In genomic region chr3:46349484-46350261, GRCh38 we compare ENCODE assay signal across 8 cellular contexts. TPM values are rescaled to one million over a fixed set of nuclear protein-coding genes. Genes with fewer than 3 reads are reported as not detected.
DNase-seq lines count a peak whose midpoint lies in the region; ATAC-seq and TF ChIP-seq lines count a peak whose summit lies in the region.

No MANE protein-coding gene starts in this region.

- H3K27ac ChIP-seq in transverse colon = peak overlapping the region; percentile 13 to 53 (median 38)
- no peak overlapping the region for H3K27ac ChIP-seq in gastrocnemius medialis

- in situ Hi-C loops in transverse colon (cut with MboI; ENCODE audit: low pct_ligation_motif_present in 1 of 4, low pct_unique_long_range_greater_than_20kb in 1 of 4, low sequenced_read_pairs in 3 of 4) (loop anchor here in 1 of 4 donors (25.0 kb wide), 2 partner anchors 262 to 412 kb away; partner anchors contain the start of gene CXCR6), gastrocnemius medialis (cut with MboI; ENCODE audit: low sequenced_read_pairs in 4 of 4) (loop anchor here in 1 of 4 donors (25.0 kb wide), 2 partner anchors 262 to 412 kb away; partner anchors contain the start of gene CXCR6)

- WGBS in transverse colon (ENCODE audit: low coverage in 1 of 2), 2 donors = 47 to 59% methylated on average over 2 of the region's 2 CpGs

- ATAC-seq in HG03045 (IDR thresholded peaks at IDR 0.05; ENCODE audit: unreplicated experiment) = peak; percentile 75
- no peak for ATAC-seq in gastrocnemius medialis
- no peak for ATAC-seq in HG03442 (IDR thresholded peaks at IDR 0.05; ENCODE audit: unreplicated experiment)

- H3K27me3 ChIP-seq in transverse colon (peaks cover 4% of the 10 kb centered on the region), gastrocnemius medialis (peaks cover 0 to 7% (median 0%) of the 10 kb centered on the region in 3 donors)

- CTCF ChIA-PET in activated naive CD4-positive, alpha-beta T cell treated with anti-CD3 and anti-CD28 coated beads for 36 hours (lab: Charles Lee) = interaction anchor here (1.4 to 2.3 kb wide), 3 partner anchors 20 to 73 kb away, joined by 4 to 8 read pairs (median 4); no protein-coding TSS in a partner anchor

- intact Hi-C loops in activated naive CD4-positive, alpha-beta T cell treated with anti-CD3 and anti-CD28 coated beads for 36 hours (cut with micrococcal nuclease) = no loop called here
- intact Hi-C loops in transverse colon (cut with DNase I; ENCODE audit: low total_unique reads) = no loop called here
- intact Hi-C loops in gastrocnemius medialis (cut with DNase I; ENCODE audit: low total_unique reads) = no loop called here

- TF ChIP-seq EP300 in transverse colon (IDR thresholded peaks at IDR 0.05; ENCODE audit: low read depth) = no peak

- no peaks in the 10 kb centered on the region for H3K9me3 Mint-ChIP-seq in activated naive CD4-positive, alpha-beta T cell treated with anti-CD3 and anti-CD28 coated beads, Interleukin-2, amount 50 U/mL, for 24 hours
- no peaks in the 10 kb centered on the region for H3K9me3 Mint-ChIP-seq in activated naive CD4-positive, alpha-beta T cell treated with anti-CD3 and anti-CD28 coated beads for 36 hours
- H3K9me3 Mint-ChIP-seq in T-helper 1 cell treated with Interleukin-12 subunit alpha and Interleukin-12 subunit beta and Interleukin-4 antibody, amounts not matched to agents 30 μg/mL and 1 μg/mL, for 36 hours = peaks cover 33% of the 10 kb centered on the region

- H3K4me1 ChIP-seq in transverse colon = no peaks in the 10 kb centered on the region
- no peaks in the 10 kb centered on the region for H3K4me1 ChIP-seq in gastrocnemius medialis

- H3K9me3 ChIP-seq in transverse colon (no peaks in the 10 kb centered on the region), gastrocnemius medialis (no peaks in the 10 kb centered on the region)

- H3K4me3 ChIP-seq in transverse colon (no peak overlapping the region), gastrocnemius medialis (no peak overlapping the region)

- H3K27ac Mint-ChIP-seq in activated naive CD4-positive, alpha-beta T cell treated with anti-CD3 and anti-CD28 coated beads, Interleukin-2, amount 50 U/mL, for 24 hours = peak overlapping the region; percentile 18
- no peak overlapping the region for H3K27ac Mint-ChIP-seq in activated naive CD4-positive, alpha-beta T cell treated with anti-CD3 and anti-CD28 coated beads for 36 hours
- peak overlapping the region; percentile 93 for H3K27ac Mint-ChIP-seq in T-helper 1 cell treated with Interleukin-12 subunit alpha and Interleukin-12 subunit beta and Interleukin-4 antibody, amounts not matched to agents 30 μg/mL and 1 μg/mL, for 36 hours

- no peak for TF ChIP-seq CTCF in transverse colon (IDR thresholded peaks at IDR 0.05)
- TF ChIP-seq CTCF in gastrocnemius medialis (IDR thresholded peaks at IDR 0.05 in 4 of 5, conservative IDR thresholded peaks at IDR 0.05 in 1 of 5) = no peak

- H3K36me3 ChIP-seq in transverse colon (no peaks in the 10 kb centered on the region), gastrocnemius medialis (no peaks in the 10 kb centered on the region)

- H3K36me3 Mint-ChIP-seq in activated naive CD4-positive, alpha-beta T cell treated with anti-CD3 and anti-CD28 coated beads, Interleukin-2, amount 50 U/mL, for 24 hours = no peaks in the 10 kb centered on the region
- H3K36me3 Mint-ChIP-seq in activated naive CD4-positive, alpha-beta T cell treated with anti-CD3 and anti-CD28 coated beads for 36 hours (ENCODE audit: low read depth) = no peaks in the 10 kb centered on the region
- peaks cover 19% of the 10 kb centered on the region for H3K36me3 Mint-ChIP-seq in T-helper 1 cell treated with Interleukin-12 subunit alpha and Interleukin-12 subunit beta and Interleukin-4 antibody, amounts not matched to agents 30 μg/mL and 1 μg/mL, for 36 hours (ENCODE audit: low read depth)

- peaks cover 2% of the 10 kb centered on the region for H3K27me3 Mint-ChIP-seq in activated naive CD4-positive, alpha-beta T cell treated with anti-CD3 and anti-CD28 coated beads, Interleukin-2, amount 50 U/mL, for 24 hours
- H3K27me3 Mint-ChIP-seq in activated naive CD4-positive, alpha-beta T cell treated with anti-CD3 and anti-CD28 coated beads for 36 hours (ENCODE audit: low read depth) = peaks cover 16% of the 10 kb centered on the region
- H3K27me3 Mint-ChIP-seq in T-helper 1 cell treated with Interleukin-12 subunit alpha and Interleukin-12 subunit beta and Interleukin-4 antibody, amounts not matched to agents 30 μg/mL and 1 μg/mL, for 36 hours (ENCODE audit: low read depth) = peaks cover 9% of the 10 kb centered on the region

- H3K4me3 Mint-ChIP-seq in activated naive CD4-positive, alpha-beta T cell treated with anti-CD3 and anti-CD28 coated beads, Interleukin-2, amount 50 U/mL, for 24 hours = peak overlapping the region; percentile 55
- no peak overlapping the region for H3K4me3 Mint-ChIP-seq in activated naive CD4-positive, alpha-beta T cell treated with anti-CD3 and anti-CD28 coated beads for 36 hours
- peak overlapping the region; percentile 56 for H3K4me3 Mint-ChIP-seq in T-helper 1 cell treated with Interleukin-12 subunit alpha and Interleukin-12 subunit beta and Interleukin-4 antibody, amounts not matched to agents 30 μg/mL and 1 μg/mL, for 36 hours

- DNase-seq in activated naive CD4-positive, alpha-beta T cell treated with anti-CD3 and anti-CD28 coated beads for 36 hours = no peak
- DNase-seq in transverse colon (no peak), gastrocnemius medialis (no peak), NCI-H2107 treated with DMSO at 0.1 percent for 48 hours (lab: John Stamatoyannopoulos, UW; ENCODE audit: unreplicated experiment) (no peak)

- no peak for TF ChIP-seq POLR2A in transverse colon (IDR thresholded peaks at IDR 0.05)
- no peak for TF ChIP-seq POLR2A in gastrocnemius medialis (IDR thresholded peaks at IDR 0.05)

- peaks cover 44% of the 10 kb centered on the region for H3K4me1 Mint-ChIP-seq in activated naive CD4-positive, alpha-beta T cell treated with anti-CD3 and anti-CD28 coated beads, Interleukin-2, amount 50 U/mL, for 24 hours
- H3K4me1 Mint-ChIP-seq in activated naive CD4-positive, alpha-beta T cell treated with anti-CD3 and anti-CD28 coated beads for 36 hours (ENCODE audit: low read depth) = peaks cover 57% of the 10 kb centered on the region
- peaks cover 60% of the 10 kb centered on the region for H3K4me1 Mint-ChIP-seq in T-helper 1 cell treated with Interleukin-12 subunit alpha and Interleukin-12 subunit beta and Interleukin-4 antibody, amounts not matched to agents 30 μg/mL and 1 μg/mL, for 36 hours (ENCODE audit: low read depth)

RNA-seq across cellular contexts. Expression of gene CCR2, which starts 4.2 kb away (rescaled TPM):
- total RNA-seq in activated naive CD4-positive, alpha-beta T cell treated with anti-CD3 and anti-CD28 coated beads for 36 hours = not detected
- total RNA-seq in transverse colon (1 to 10 TPM in 2 of 4 donors, not detected in 2; 1.8 to 4.6 TPM), gastrocnemius medialis (1 to 10 TPM in 1 of 4 donors, under 1 TPM in 3; 0.15 to 1.4 (median 0.80) TPM)

RNA-seq across cellular contexts. Expression of gene CCR5, which starts 21.1 kb away (rescaled TPM):
- not detected for total RNA-seq in activated naive CD4-positive, alpha-beta T cell treated with anti-CD3 and anti-CD28 coated beads for 36 hours
- total RNA-seq in transverse colon (1 to 10 TPM in 3 of 4 donors, not detected in 1; 1.1 to 3.7 (median 1.4) TPM), gastrocnemius medialis (under 1 TPM in 3 of 4 donors, not detected in 1; 0.07 to 0.20 (median 0.10) TPM)

RNA-seq across cellular contexts. Expression of gene CCRL2, which starts 57.4 kb away (rescaled TPM):
- total RNA-seq in activated naive CD4-positive, alpha-beta T cell treated with anti-CD3 and anti-CD28 coated beads for 36 hours = under 1 TPM; 0.81 to 0.89 TPM
- total RNA-seq in transverse colon (10 to 100 TPM in 2 of 4 donors, 1 to 10 TPM in 2; 2.6 to 13.9 (median 9.8) TPM), gastrocnemius medialis (1 to 10 TPM in 2 of 4 donors, under 1 TPM in 2; 0.29 to 2.5 (median 1.7) TPM)

Comparison
In these comparisons a context has a peak if more than half of its experiments do, and no peak if none do; other contexts are left out.
1. H3K27ac ChIP-seq: peak in transverse colon (4 of 4); none in gastrocnemius medialis (0 of 4).